ENCODE assay signal across 9 cellular contexts in genomic region chr3:99872633-99873254, GRCh38. TPM values are rescaled to one million over a fixed set of nuclear protein-coding genes. Genes with fewer than 3 reads are reported as not detected.
DNase-seq lines count a peak whose midpoint lies in the region; ATAC-seq and TF ChIP-seq lines count a peak whose summit lies in the region.
"Had no signal": no experiment of that assay in that cellular context is flagged by ENCODE, and none has a peak within 500 bp of the region (broad histone marks: within the 10 kb centered on the region; RNA-seq: fewer than 3 reads in every experiment).

No MANE protein-coding gene starts in this region.

- H2AFZ ChIP-seq in GM23248 = no peak overlapping the region

- H3K9ac ChIP-seq in GM23248 = peak overlapping the region; percentile 98

- in situ Hi-C loops in GM23248 (cut with MboI) = no loop called here

- H3F3A ChIP-seq in GM23248 (ENCODE audit: insufficient read depth) = peaks cover 86% of the 10 kb centered on the region

- H3K4me3 Mint-ChIP-seq in T-helper 1 cell treated with Interleukin-12 subunit alpha and Interleukin-12 subunit beta and Interleukin-4 antibody, amounts not matched to agents 30 μg/mL and 1 μg/mL, for 36 hours = peak overlapping the region; percentile 75
- H3K4me3 Mint-ChIP-seq in neural crest cell = peak overlapping the region; percentile 68

- H3K27ac Mint-ChIP-seq in T-helper 1 cell treated with Interleukin-12 subunit alpha and Interleukin-12 subunit beta and Interleukin-4 antibody, amounts not matched to agents 30 μg/mL and 1 μg/mL, for 36 hours = peak overlapping the region; percentile 71
- no peak overlapping the region for H3K27ac Mint-ChIP-seq in neural crest cell (ENCODE audit: unreplicated experiment)

- no peaks in the 10 kb centered on the region for H3K9me2 ChIP-seq in GM23248 (ENCODE audit: insufficient read depth)

- peaks cover 21% of the 10 kb centered on the region for H3K27me3 Mint-ChIP-seq in T-helper 1 cell treated with Interleukin-12 subunit alpha and Interleukin-12 subunit beta and Interleukin-4 antibody, amounts not matched to agents 30 μg/mL and 1 μg/mL, for 36 hours (ENCODE audit: low read depth)
- H3K27me3 Mint-ChIP-seq in neural crest cell (ENCODE audit: low read depth) = no peaks in the 10 kb centered on the region

- H3K9me3 Mint-ChIP-seq in T-helper 1 cell treated with Interleukin-12 subunit alpha and Interleukin-12 subunit beta and Interleukin-4 antibody, amounts not matched to agents 30 μg/mL and 1 μg/mL, for 36 hours = no peaks in the 10 kb centered on the region
- no peaks in the 10 kb centered on the region for H3K9me3 Mint-ChIP-seq in neural crest cell

- 3 to 8% methylated on average over 3 of the region's 3 CpGs for WGBS in GM23248 (ENCODE audit: low coverage in 1 of 2, low lambda C conversion rate in 2 of 2, missing lambda C conversion rate in 2 of 2), 2 experiments

- peaks cover 21% of the 10 kb centered on the region for H3K36me3 Mint-ChIP-seq in T-helper 1 cell treated with Interleukin-12 subunit alpha and Interleukin-12 subunit beta and Interleukin-4 antibody, amounts not matched to agents 30 μg/mL and 1 μg/mL, for 36 hours (ENCODE audit: low read depth)
- H3K36me3 Mint-ChIP-seq in neural crest cell (ENCODE audit: low read depth) = no peaks in the 10 kb centered on the region

- H3K27me3 ChIP-seq in GM23248 (replicated peaks; ENCODE audit: insufficient read depth) = no peaks in the 10 kb centered on the region
- H3K27me3 ChIP-seq in SJCRH30 = no peaks in the 10 kb centered on the region

- H3K9me3 ChIP-seq in GM23248 (ENCODE audit: low read depth) (no peaks in the 10 kb centered on the region), SJCRH30 (replicated peaks) (no peaks in the 10 kb centered on the region)

- H3K27ac ChIP-seq in GM23248 = peak overlapping the region; percentile 91
- no peak overlapping the region for H3K27ac ChIP-seq in SJCRH30
- H3K27ac ChIP-seq: epithelial cell of prostate had no signal

- 0 out of 2 replicates have a peak, but pooled peaks cover 3% of the 10 kb centered on the region for H4K20me1 ChIP-seq in GM23248 (ENCODE audit: insufficient read depth)

- H3K4me2 ChIP-seq in GM23248 (ENCODE audit: unreplicated experiment) = peak overlapping the region; percentile 97

- peak; percentile 54 for ATAC-seq in GM18511 (IDR thresholded peaks at IDR 0.05; ENCODE audit: unreplicated experiment)

- no peak for TF ChIP-seq CTCF in neural crest cell (conservative IDR thresholded peaks at IDR 0.05)

- DNase-seq in GM23248 = peak; percentile 46
- DNase-seq in neural crest cell (ENCODE audit: low read depth, low spot score) = no peak
- DNase-seq in Kasumi-1 (lab: John Stamatoyannopoulos, UW) = no peak
- no peak for DNase-seq in DMS153 treated with DMSO at 0.1 percent for 48 hours (lab: John Stamatoyannopoulos, UW; ENCODE audit: unreplicated experiment)
- DNase-seq in SJCRH30 = no peak
- no peak for DNase-seq in DMS53 (lab: John Stamatoyannopoulos, UW)

- peaks cover 96% of the 10 kb centered on the region for H3K79me2 ChIP-seq in GM23248 (ENCODE audit: insufficient read depth)

- peaks cover 56% of the 10 kb centered on the region for H3K4me1 Mint-ChIP-seq in T-helper 1 cell treated with Interleukin-12 subunit alpha and Interleukin-12 subunit beta and Interleukin-4 antibody, amounts not matched to agents 30 μg/mL and 1 μg/mL, for 36 hours (ENCODE audit: low read depth)
- H3K4me1 Mint-ChIP-seq in neural crest cell = peaks cover 67% of the 10 kb centered on the region

- H3K4me1 ChIP-seq in GM23248 (ENCODE audit: insufficient read depth) = peaks cover 71% of the 10 kb centered on the region
- peaks cover 22% of the 10 kb centered on the region for H3K4me1 ChIP-seq in SJCRH30

- peaks cover 26% of the 10 kb centered on the region for H3K36me3 ChIP-seq in GM23248 (ENCODE audit: low read depth)
- H3K36me3 ChIP-seq in SJCRH30 = peaks cover 1% of the 10 kb centered on the region; the same call in 1 of the 2 replicates

- H3K4me3 ChIP-seq in GM23248 = peak overlapping the region; percentile 95
- H3K4me3 ChIP-seq in SJCRH30 = no peak overlapping the region

RNA-seq across cellular contexts. Expression of gene CMSS1, which starts 55.1 kb away (rescaled TPM):
- 9.0 and 17.2 TPM in 2 replicates for total RNA-seq in GM23248 (2014; rRNA removed; shearing (Covaris generic))
- 26.6 and 26.7 TPM in 2 replicates for polyA plus RNA-seq in GM23248 (2016; fragmentation: Nextera tagmentation; extraction: Ambion mirVana)
- total RNA-seq in neural crest cell = 60.9 and 67.9 TPM in 2 replicates
- total RNA-seq in SJCRH30 (2014; rRNA removed; shearing (Covaris generic)) = 93.8 and 95.5 TPM in 2 replicates
